In genomic region chr9:33714989-33715388, GRCh38 we compare ENCODE assay signal across 13 cellular contexts.
"Had no signal": no experiment of that assay in that cellular context is flagged by ENCODE, and none has a peak within 500 bp of the region (broad histone marks: within the 10 kb centered on the region; RNA-seq: fewer than 3 reads in every experiment).

No MANE protein-coding gene starts in this region.

- H3K27ac ChIP-seq: ascending aorta, hepatocyte, suprapubic skin had no signal

- H3K4me2 ChIP-seq: hepatocyte had no signal

- H3K4me3 ChIP-seq: ascending aorta, hepatocyte, suprapubic skin had no signal

- H3K36me3 ChIP-seq: ascending aorta, suprapubic skin had no signal

- DNase-seq: activated CD4-positive, alpha-beta memory T cell treated with anti-CD3 and anti-CD28 coated beads for 36 hours; activated CD4-positive, alpha-beta T cell treated with anti-CD3 and anti-CD28 coated beads for 1 hour; activated naive CD8-positive, alpha-beta T cell treated with anti-CD3 and anti-CD28 coated beads, Interleukin-2, amount 50 U/mL, for 24 hours; activated T-cell treated with anti-CD3 and anti-CD28 coated beads, Interleukin-2, amount 50 U/mL, for 72 hours; endodermal cell; erythroblast; kidney glomerular epithelial cell; mesendoderm; stimulated activated CD4-positive, alpha-beta T cell treated with anti-CD3 and anti-CD28 coated beads, Interleukin-12 subunit alpha, Interleukin-12 subunit beta, amount 100 ng/mL, for 4 hours; stimulated activated naive CD4-positive, alpha-beta T cell treated with Interleukin-2 at 50 U/mL for 16 hours had no signal

- H3K4me1 ChIP-seq: suprapubic skin had no signal

- H3K9me3 ChIP-seq: ascending aorta, suprapubic skin had no signal

- H3K27me3 ChIP-seq: ascending aorta, hepatocyte, suprapubic skin had no signal

- ATAC-seq: activated naive CD8-positive, alpha-beta T cell treated with anti-CD3 and anti-CD28 coated beads, Interleukin-2, amount 50 U/mL, for 24 hours had no signal

- H2AFZ ChIP-seq: hepatocyte had no signal

- H3K79me2 ChIP-seq: hepatocyte had no signal
